1 cellular context compared by ENCODE assay signal in the genomic region with DNA sequence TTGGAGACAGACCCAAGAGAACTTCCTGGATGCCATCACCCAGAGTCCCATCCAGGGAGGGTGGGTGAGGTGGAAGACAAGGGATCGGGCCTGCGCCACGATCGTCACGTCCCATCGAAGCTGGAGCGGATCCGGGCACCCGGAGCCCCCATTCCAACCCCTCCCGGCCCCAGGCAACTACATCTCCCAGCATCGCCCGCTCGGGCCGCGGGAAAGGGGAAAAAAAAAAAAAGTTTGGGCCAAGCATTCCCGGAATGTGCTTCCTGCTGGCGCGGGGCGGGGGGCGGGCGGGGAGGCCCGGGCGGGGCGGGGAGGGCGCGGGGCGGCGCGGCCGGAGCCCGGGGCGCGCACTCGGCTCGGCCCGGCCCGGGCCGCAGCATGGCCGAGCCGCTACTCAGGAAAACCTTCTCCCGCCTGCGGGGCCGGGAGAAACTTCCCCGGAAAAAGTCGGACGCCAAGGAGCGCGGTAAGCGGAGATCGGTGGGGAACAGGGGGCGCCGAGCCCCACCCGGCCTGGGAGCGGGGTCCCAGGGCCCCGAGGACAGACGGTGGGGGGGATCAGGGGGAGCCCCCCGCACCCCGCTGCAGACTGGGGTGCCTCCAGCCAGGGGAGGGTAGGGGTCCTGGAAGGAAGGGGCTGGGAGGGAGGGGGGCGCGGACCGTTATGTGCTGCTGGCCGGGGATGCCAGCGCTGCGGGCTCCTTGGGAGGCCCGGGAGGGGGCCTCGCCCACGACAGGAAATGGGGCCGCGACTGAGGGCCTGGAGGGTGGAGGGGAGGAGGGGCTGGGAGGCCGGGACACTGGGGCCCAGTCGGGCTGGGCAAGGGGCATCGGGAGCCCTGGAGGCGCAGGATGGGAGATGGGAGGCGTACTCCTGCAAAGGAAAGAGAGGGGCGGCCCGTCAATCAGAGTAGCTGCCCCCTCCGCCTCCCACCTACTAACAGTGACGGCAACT.
A peak's percentile ranks its signal among the peaks of the same experiment; 100 is the strongest.
TF ChIP-seq lines count a peak whose summit lies in the region.

A gene with protein sequence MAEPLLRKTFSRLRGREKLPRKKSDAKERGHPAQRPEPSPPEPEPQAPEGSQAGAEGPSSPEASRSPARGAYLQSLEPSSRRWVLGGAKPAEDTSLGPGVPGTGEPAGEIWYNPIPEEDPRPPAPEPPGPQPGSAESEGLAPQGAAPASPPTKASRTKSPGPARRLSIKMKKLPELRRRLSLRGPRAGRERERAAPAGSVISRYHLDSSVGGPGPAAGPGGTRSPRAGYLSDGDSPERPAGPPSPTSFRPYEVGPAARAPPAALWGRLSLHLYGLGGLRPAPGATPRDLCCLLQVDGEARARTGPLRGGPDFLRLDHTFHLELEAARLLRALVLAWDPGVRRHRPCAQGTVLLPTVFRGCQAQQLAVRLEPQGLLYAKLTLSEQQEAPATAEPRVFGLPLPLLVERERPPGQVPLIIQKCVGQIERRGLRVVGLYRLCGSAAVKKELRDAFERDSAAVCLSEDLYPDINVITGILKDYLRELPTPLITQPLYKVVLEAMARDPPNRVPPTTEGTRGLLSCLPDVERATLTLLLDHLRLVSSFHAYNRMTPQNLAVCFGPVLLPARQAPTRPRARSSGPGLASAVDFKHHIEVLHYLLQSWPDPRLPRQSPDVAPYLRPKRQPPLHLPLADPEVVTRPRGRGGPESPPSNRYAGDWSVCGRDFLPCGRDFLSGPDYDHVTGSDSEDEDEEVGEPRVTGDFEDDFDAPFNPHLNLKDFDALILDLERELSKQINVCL (plus strand): TSS at position 346 of the 955 bp plus-strand sequence. CDS start 33 bp downstream, at position 379.

TF ChIP-seq in HCT116, 20 proteins besides CTCF, POLR2A, EP300 and RAD21:
- TF ChIP-seq ZFX (IDR thresholded peaks at IDR 0.05) = peak; percentile 63
- TF ChIP-seq, protein P1, sequence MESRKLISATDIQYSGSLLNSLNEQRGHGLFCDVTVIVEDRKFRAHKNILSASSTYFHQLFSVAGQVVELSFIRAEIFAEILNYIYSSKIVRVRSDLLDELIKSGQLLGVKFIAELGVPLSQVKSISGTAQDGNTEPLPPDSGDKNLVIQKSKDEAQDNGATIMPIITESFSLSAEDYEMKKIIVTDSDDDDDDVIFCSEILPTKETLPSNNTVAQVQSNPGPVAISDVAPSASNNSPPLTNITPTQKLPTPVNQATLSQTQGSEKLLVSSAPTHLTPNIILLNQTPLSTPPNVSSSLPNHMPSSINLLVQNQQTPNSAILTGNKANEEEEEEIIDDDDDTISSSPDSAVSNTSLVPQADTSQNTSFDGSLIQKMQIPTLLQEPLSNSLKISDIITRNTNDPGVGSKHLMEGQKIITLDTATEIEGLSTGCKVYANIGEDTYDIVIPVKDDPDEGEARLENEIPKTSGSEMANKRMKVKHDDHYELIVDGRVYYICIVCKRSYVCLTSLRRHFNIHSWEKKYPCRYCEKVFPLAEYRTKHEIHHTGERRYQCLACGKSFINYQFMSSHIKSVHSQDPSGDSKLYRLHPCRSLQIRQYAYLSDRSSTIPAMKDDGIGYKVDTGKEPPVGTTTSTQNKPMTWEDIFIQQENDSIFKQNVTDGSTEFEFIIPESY (IDR thresholded peaks at IDR 0.05; ENCODE audit: extremely low read depth, insufficient replicate concordance, low read length) = no peak
TF ChIP-seq in HCT116: peak in this region for 1.
